In genomic region chr16:18802755-18803218, GRCh38 we compare ENCODE assay signal across 11 cellular contexts. TPM values are rescaled to one million over a fixed set of nuclear protein-coding genes. Genes with fewer than 3 reads are reported as not detected.
DNase-seq lines count a peak whose midpoint lies in the region; ATAC-seq and TF ChIP-seq lines count a peak whose summit lies in the region.
"Had no signal": no experiment of that assay in that cellular context is flagged by ENCODE, and none has a peak within 500 bp of the region (broad histone marks: within the 10 kb centered on the region; RNA-seq: fewer than 3 reads in every experiment).

No MANE protein-coding gene starts in this region.

- no peaks in the 10 kb centered on the region for H3K9me3 ChIP-seq in CD4-positive, CD25-positive, alpha-beta regulatory T cell (ENCODE audit: control insufficient read depth in 2 of 2, low read length in 2 of 2)
- no peaks in the 10 kb centered on the region for H3K9me3 ChIP-seq in HCT116 (ENCODE audit: control insufficient read depth in 1 of 2, insufficient read depth in 1 of 2, low read depth in 1 of 2, low read length in 2 of 2)
- no peaks in the 10 kb centered on the region for H3K9me3 ChIP-seq in adipocyte (ENCODE audit: control insufficient read depth, low read length)

- H3K9me2 ChIP-seq in HCT116 (ENCODE audit: insufficient read depth): no peaks in the 10 kb centered on the region

- H3K36me3 ChIP-seq in CD4-positive, CD25-positive, alpha-beta regulatory T cell (ENCODE audit: control insufficient read depth, insufficient read depth, low read length): peaks cover 5% of the 10 kb centered on the region
- H3K36me3 ChIP-seq in HCT116 (ENCODE audit: control insufficient read depth in 1 of 2, insufficient read depth in 2 of 2, low read length in 2 of 2): peaks cover 7 to 24% of the 10 kb centered on the region in 2 experiments; a peak in 3 of 4 replicates
- H3K36me3 ChIP-seq in adipocyte (ENCODE audit: control insufficient read depth, insufficient read depth, low read length, severe bottlenecking): peaks cover 18% of the 10 kb centered on the region

- intact Hi-C loops in HCT116 (cut with micrococcal nuclease): no loop called here

- no peak for TF ChIP-seq CTCF in HCT116 (IDR thresholded peaks at IDR 0.05 in 2 of 3, conservative IDR thresholded peaks at IDR 0.05 in 1 of 3; ENCODE audit: borderline replicate concordance in 1 of 3, insufficient read depth in 1 of 3, low read depth in 2 of 3, low read length in 2 of 3)
- TF ChIP-seq CTCF in nephron progenitor cell (IDR thresholded peaks at IDR 0.05): no peak

- H3K4me2 ChIP-seq in HCT116 (ENCODE audit: low read length): peak overlapping the region; percentile 88; the same call in 1 of the 2 replicates

- peak overlapping the region in 2 of 3 donors; percentile 38 to 97 for H3K27ac Mint-ChIP-seq in CD4-positive, CD25-positive, alpha-beta regulatory T cell
- H3K27ac Mint-ChIP-seq in nephron progenitor cell: peak overlapping the region; percentile 86

- TF ChIP-seq RAD21 in HCT116 (IDR thresholded peaks at IDR 0.05; ENCODE audit: low read depth): no peak

- no peak overlapping the region for H3K27ac ChIP-seq in CD4-positive, CD25-positive, alpha-beta regulatory T cell (ENCODE audit: insufficient read depth, low read length, poor library complexity, severe bottlenecking)
- peak overlapping the region; percentile 95 for H3K27ac ChIP-seq in HCT116 (ENCODE audit: low read depth, low read length)

- H3K4me1 ChIP-seq in CD4-positive, CD25-positive, alpha-beta regulatory T cell (ENCODE audit: control insufficient read depth, insufficient read depth, low read length, poor library complexity, severe bottlenecking): peaks cover 63% of the 10 kb centered on the region
- H3K4me1 ChIP-seq in HCT116 (ENCODE audit: control insufficient read depth in 1 of 2, insufficient read depth in 2 of 2, low read length in 2 of 2): peaks cover 7 to 41% of the 10 kb centered on the region in 2 experiments; a peak in 3 of 4 replicates
- peaks cover 56% of the 10 kb centered on the region for H3K4me1 ChIP-seq in adipocyte (ENCODE audit: control insufficient read depth, insufficient read depth, low read length)

- no peak for TF ChIP-seq POLR2A in HCT116 (IDR thresholded peaks at IDR 0.05; ENCODE audit: borderline replicate concordance, extremely low read depth, insufficient read depth, insufficient read length)

- ATAC-seq in CD4-positive, CD25-positive, alpha-beta regulatory T cell (ENCODE audit: low read depth in 2 of 2): no peak
- no peak for ATAC-seq in HCT116

- H3K27me3 Mint-ChIP-seq in CD4-positive, CD25-positive, alpha-beta regulatory T cell: no peaks in the 10 kb centered on the region
- H3K27me3 Mint-ChIP-seq in nephron progenitor cell (ENCODE audit: low read depth, poor library complexity): peaks cover 3% of the 10 kb centered on the region

- H3K79me2 ChIP-seq in HCT116 (ENCODE audit: insufficient read depth, low read length): peaks cover 42% of the 10 kb centered on the region

- H2AFZ ChIP-seq in HCT116 (ENCODE audit: low read depth, low read length, poor library complexity, severe bottlenecking): no peak overlapping the region

- CTCF ChIA-PET in HCT116 (lab: Charles Lee): interaction anchor here (0.7 to 2.2 kb wide), 6 partner anchors 8 to 181 kb away, joined by 3 to 18 read pairs (median 6); partner anchors contain the start of genes RPS15A and TMC7

- H3K9me3 Mint-ChIP-seq in CD4-positive, CD25-positive, alpha-beta regulatory T cell: no peaks in the 10 kb centered on the region
- H3K9me3 Mint-ChIP-seq in nephron progenitor cell: no peaks in the 10 kb centered on the region

- RAD21 ChIA-PET in HCT116 (lab: Charles Lee; ENCODE audit: low non-redundant PET in 1 of 2, low total read pairs in 2 of 2, uncharacterized antibody in 2 of 2, unreplicated experiment in 2 of 2): no interaction called here

- POLR2A ChIA-PET in HCT116 (lab: Charles Lee): interaction anchor here (1.3 to 8.2 kb wide), 3 partner anchors 8 to 265 kb away, joined by 3 to 190 read pairs (median 11); partner anchors contain the start of genes COQ7 and RPS15A

- H3K9ac ChIP-seq in HCT116 (ENCODE audit: low read length): no peak overlapping the region
- H3K9ac ChIP-seq in adipocyte (ENCODE audit: low read length): no peak overlapping the region

- peaks cover 32 to 62% (median 49%) of the 10 kb centered on the region in 4 donors for H3K4me1 Mint-ChIP-seq in CD4-positive, CD25-positive, alpha-beta regulatory T cell
- H3K4me1 Mint-ChIP-seq in nephron progenitor cell: peaks cover 70% of the 10 kb centered on the region

- peaks cover 16% of the 10 kb centered on the region; the same call in 1 of the 2 replicates for H4K20me1 ChIP-seq in HCT116 (ENCODE audit: insufficient read depth)

- H3K36me3 Mint-ChIP-seq in CD4-positive, CD25-positive, alpha-beta regulatory T cell: peaks cover 9% of the 10 kb centered on the region
- peaks cover 18% of the 10 kb centered on the region for H3K36me3 Mint-ChIP-seq in nephron progenitor cell (ENCODE audit: low read depth)

- peak overlapping the region; percentile 24 to 99 (median 96) for H3K4me3 Mint-ChIP-seq in CD4-positive, CD25-positive, alpha-beta regulatory T cell
- H3K4me3 Mint-ChIP-seq in nephron progenitor cell: peak overlapping the region; percentile 95

- H3K4me3 ChIP-seq in CD4-positive, CD25-positive, alpha-beta regulatory T cell (ENCODE audit: low read depth, low read length): no peak overlapping the region
- H3K4me3 ChIP-seq in HCT116 (replicated peaks in 1 of 2; ENCODE audit: low read depth in 1 of 2, low read length in 2 of 2) (no peak overlapping the region), adipocyte (ENCODE audit: low read length) (peak overlapping the region; percentile 84)

- no peak for DNase-seq in CD4-positive, CD25-positive, alpha-beta regulatory T cell
- DNase-seq in HCT116 (ENCODE audit: low read depth, low spot score) (no peak), adipocyte (ENCODE audit: low read depth) (no peak), nephron progenitor cell (no peak), mesenteric fat pad (ENCODE audit: low spot score) (no peak), GM19240 (ENCODE audit: insufficient read length, low spot score) (no peak), NOMO-1 treated with DMSO at 0.1 percent for 48 hours (lab: John Stamatoyannopoulos, UW; ENCODE audit: unreplicated experiment) (no peak)
- DNase-seq in stimulated activated CD4-positive, alpha-beta T cell treated with anti-CD3 and anti-CD28 coated beads, Interleukin-15, amount 100 ng/mL, for 24 hours: no peak
- DNase-seq: cortex of kidney, Kasumi-1, NCI-H524 treated with DMSO at 0.1 percent for 48 hours had no signal

- BruUV-seq in HCT116 (replicated peaks; lab: Mats Ljungman, UMichigan): no TSS peak

- H3K27me3 ChIP-seq in CD4-positive, CD25-positive, alpha-beta regulatory T cell (ENCODE audit: control insufficient read depth, insufficient read depth, low read length): no peaks in the 10 kb centered on the region
- H3K27me3 ChIP-seq in HCT116 (ENCODE audit: insufficient read depth, low read length): no peaks in the 10 kb centered on the region
- no peaks in the 10 kb centered on the region for H3K27me3 ChIP-seq in adipocyte (replicated peaks; ENCODE audit: control insufficient read depth, insufficient read depth, low read length)

TF ChIP-seq in HCT116, 20 proteins besides CTCF, POLR2A, EP300 and RAD21 (continues in another document):
- TF ChIP-seq CBX3 (IDR thresholded peaks at IDR 0.05; ENCODE audit: low read depth): no peak
- no peak for TF ChIP-seq MAX (IDR thresholded peaks at IDR 0.05)
- TF ChIP-seq ATF3 (IDR thresholded peaks at IDR 0.05): no peak
- TF ChIP-seq CEBPB (IDR thresholded peaks at IDR 0.05; ENCODE audit: low read depth): no peak
- no peak for TF ChIP-seq YY1 (IDR thresholded peaks at IDR 0.05; ENCODE audit: extremely low read depth, insufficient replicate concordance, low read depth, low read length)
- no peak for TF ChIP-seq EZH2phosphoT487 (IDR thresholded peaks at IDR 0.05; ENCODE audit: borderline replicate concordance)
- TF ChIP-seq FOSL1 (IDR thresholded peaks at IDR 0.05; ENCODE audit: low read depth): no peak
- TF ChIP-seq ELF1 (IDR thresholded peaks at IDR 0.05; ENCODE audit: borderline replicate concordance, low read depth): no peak

RNA-seq across cellular contexts. Expression of gene ARL6IP1, which starts 1.4 kb away (rescaled TPM):
- 110 TPM for total RNA-seq in CD4-positive, CD25-positive, alpha-beta regulatory T cell
- 100 to 1,000 TPM; 279 to 374 (median 304) TPM for polyA plus RNA-seq in CD4-positive, CD25-positive, alpha-beta regulatory T cell
- total RNA-seq in HCT116 (2021; ENCODE audit: unreplicated experiment): 197 TPM
- polyA plus RNA-seq in HCT116 (2012): 203 and 269 TPM in 2 replicates
- total RNA-seq in mesenteric fat pad: 104 TPM

RNA-seq across cellular contexts. Expression of gene RPS15A, which starts 12.7 kb away (rescaled TPM):
- 2,539 TPM for total RNA-seq in CD4-positive, CD25-positive, alpha-beta regulatory T cell
- 1,000 to 10,000 TPM; 2,846 to 4,681 (median 4,057) TPM for polyA plus RNA-seq in CD4-positive, CD25-positive, alpha-beta regulatory T cell
- 1,686 TPM for total RNA-seq in HCT116 (2021; ENCODE audit: unreplicated experiment)
- polyA plus RNA-seq in HCT116 (2012): 3,887 and 4,239 TPM in 2 replicates
- 961 TPM for total RNA-seq in mesenteric fat pad
